ENCODE assay signal across 2 cellular contexts in the genomic region with DNA sequence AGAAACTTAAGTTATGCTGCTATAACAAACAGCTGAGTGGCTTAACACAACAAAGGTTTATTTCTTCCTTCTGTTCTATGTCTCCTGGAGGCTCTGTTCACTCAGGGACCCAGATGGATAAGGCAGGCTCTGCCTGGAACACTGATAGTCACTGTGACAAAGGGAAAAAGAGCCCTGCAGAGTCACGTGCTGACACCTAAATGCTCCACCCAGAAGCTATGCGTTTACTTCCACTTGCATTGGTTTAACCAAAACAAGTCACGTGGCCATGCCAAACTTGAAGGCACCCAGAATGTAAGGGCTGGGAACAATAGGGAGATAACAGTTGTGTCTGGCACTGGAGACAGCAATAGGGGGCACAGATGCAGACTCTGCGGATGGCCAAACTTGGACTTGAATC.
TF ChIP-seq lines count a peak whose summit lies in the region.

No MANE protein-coding gene starts in this region.

TF ChIP-seq in IMR-90, 13 proteins besides CTCF, POLR2A, EP300 and RAD21 (continued from another document):
- no peak for TF ChIP-seq MAFK (IDR thresholded peaks at IDR 0.05; ENCODE audit: low read depth, low read length)

TF ChIP-seq in SK-N-SH treated with all-trans-retinoic acid at 6 μM for 48 hours, 23 proteins besides CTCF, POLR2A, EP300 and RAD21 (continued from another document):
- TF ChIP-seq PATZ1 (CRISPR knock-in tag; IDR thresholded peaks at IDR 0.05; ENCODE audit: borderline replicate concordance): no peak
